8 cellular contexts compared by ENCODE assay signal in the genomic region with DNA sequence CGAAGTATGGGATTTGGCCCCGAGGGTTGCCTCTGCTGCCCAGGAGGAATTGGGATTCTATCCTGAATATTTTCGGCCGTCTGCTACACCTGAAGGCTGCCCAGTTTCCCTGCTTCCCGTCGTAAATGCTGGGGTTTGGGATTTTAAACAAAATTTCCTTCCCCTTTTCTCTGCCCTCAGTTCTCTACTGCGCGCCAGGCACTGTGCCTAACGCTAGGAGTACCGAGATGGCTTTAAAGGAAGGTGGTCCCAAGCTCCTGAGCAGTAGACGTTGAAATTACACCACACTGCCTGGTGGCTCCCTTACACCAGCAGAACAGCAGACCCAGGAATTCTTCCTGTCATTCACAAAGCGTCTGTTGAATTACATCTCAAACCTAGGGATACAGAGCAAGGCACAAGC. TPM values are rescaled to one million over a fixed set of nuclear protein-coding genes. Genes with fewer than 3 reads are reported as not detected.
A peak's percentile ranks its signal among the peaks of the same experiment; 100 is the strongest.
DNase-seq lines count a peak whose midpoint lies in the region; ATAC-seq lines count a peak whose summit lies in the region.

No MANE protein-coding gene starts in this region.

- H3K27me3 ChIP-seq in NT2/D1 (ENCODE audit: insufficient read depth, insufficient read length) (peaks cover 4% of the 10 kb centered on the region), aorta (ENCODE audit: control insufficient read depth in 1 of 2, insufficient read depth in 2 of 2, low read length in 1 of 2) (no peaks in the 10 kb centered on the region)

- H3K4me1 ChIP-seq in NT2/D1 (ENCODE audit: insufficient read depth, insufficient read length) (no peaks in the 10 kb centered on the region), aorta (ENCODE audit: control insufficient read depth in 1 of 2, insufficient read depth in 2 of 2, low read length in 2 of 2) (peaks cover 3% of the 10 kb centered on the region in 2 donors)

- no peaks in the 10 kb centered on the region for H3K9me3 ChIP-seq in NT2/D1 (ENCODE audit: insufficient read depth, low read length)
- H3K9me3 ChIP-seq in aorta (ENCODE audit: control insufficient read depth, low read length), result no peaks in the 10 kb centered on the region

- peaks cover 23% of the 10 kb centered on the region for H3K36me3 ChIP-seq in NT2/D1 (ENCODE audit: insufficient read depth, insufficient read length, low read length)
- H3K36me3 ChIP-seq in aorta (ENCODE audit: control insufficient read depth in 1 of 2, insufficient read depth in 2 of 2, low read length in 1 of 2), result peaks cover 0 to 2% of the 10 kb centered on the region in 2 donors

- no peak for ATAC-seq in aorta (ENCODE audit: low FRiP score)

- DNase-seq in NCI-H146 (lab: John Stamatoyannopoulos, UW), result peak; percentile 15
- DNase-seq in NCI-H146 treated with DMSO at 0.1 percent for 48 hours (lab: John Stamatoyannopoulos, UW; ENCODE audit: unreplicated experiment), result no peak
- no peak for DNase-seq in NT2/D1 (ENCODE audit: low read depth, low spot score)
- peak; percentile 66 for DNase-seq in midbrain (lab: John Stamatoyannopoulos, UW)
- no peak for DNase-seq in aorta
- DNase-seq in mesenteric fat pad (ENCODE audit: low spot score), result no peak
- DNase-seq in kidney tubule cell (ENCODE audit: low spot score), result no peak

- peak overlapping the region; percentile 84 for H3K4me3 ChIP-seq in NT2/D1 (ENCODE audit: insufficient read length, low read depth)
- peak overlapping the region; percentile 53 to 67 for H3K4me3 ChIP-seq in aorta (ENCODE audit: low read length in 2 of 2)

- peak overlapping the region; percentile 46 for H3K9ac ChIP-seq in NT2/D1 (ENCODE audit: insufficient read length, low read depth)

- WGBS in aorta, 2 donors, result 0 to 1% methylated on average over 12 of the region's 12 CpGs

- H3K27ac ChIP-seq in cingulate gyrus (ENCODE audit: low read depth, low read length), result peak overlapping the region; percentile 76
- H3K27ac ChIP-seq in aorta (ENCODE audit: low read depth in 1 of 2, low read length in 2 of 2), result peak overlapping the region in 1 of 2 donors; percentile 34

- intact Hi-C loops in aorta (cut with DNase I), result loop anchor here in 1 of 2 donors (2.0 to 5.0 kb wide), 3 partner anchors 77 to 756 kb away; partner anchors contain the start of genes FICD and PWP1

RNA-seq across cellular contexts. Expression of gene PRDM4, which starts 0.6 kb away (rescaled TPM):
- total RNA-seq in aorta (10 to 100 TPM; 26.2 to 26.7 TPM), mesenteric fat pad (28.6 TPM)
- polyA plus RNA-seq in aorta, result 10 to 100 TPM; 11.1 to 16.4 TPM

RNA-seq across cellular contexts. Expression of gene ASCL4, which starts 13.0 kb away (rescaled TPM):
- not detected for total RNA-seq in aorta
- polyA plus RNA-seq in aorta, result not detected
- not detected for total RNA-seq in mesenteric fat pad

Comparison
In these comparisons a context has a peak if more than half of its experiments do, and no peak if none do; other contexts are left out.
1. DNase-seq: peak in NCI-H146 (single experiment) and midbrain (single experiment); none in NCI-H146 treated with DMSO at 0.1 percent for 48 hours (single experiment), NT2/D1 (single experiment), aorta (0 of 2), mesenteric fat pad (single experiment) and kidney tubule cell (single experiment).